In genomic region chr12:6327159-6327558, GRCh38 we compare ENCODE assay signal across 16 cellular contexts. TPM values are rescaled to one million over a fixed set of nuclear protein-coding genes. Genes with fewer than 3 reads are reported as not detected.
DNase-seq lines count a peak whose midpoint lies in the region; ATAC-seq and TF ChIP-seq lines count a peak whose summit lies in the region.
"Had no signal": no experiment of that assay in that cellular context is flagged by ENCODE, and none has a peak within 500 bp of the region (broad histone marks: within the 10 kb centered on the region; RNA-seq: fewer than 3 reads in every experiment).

No MANE protein-coding gene starts in this region.

- peaks cover 63% of the 10 kb centered on the region for H4K20me1 ChIP-seq in BLaER1

- in situ Hi-C loops in GM13976 (cut with MboI; ENCODE audit: low sequenced_read_pairs, unreplicated experiment), result no loop called here

- peaks cover 99% of the 10 kb centered on the region for H3K4me1 ChIP-seq in BLaER1

- no peaks in the 10 kb centered on the region for H3K9me3 ChIP-seq in BLaER1

- H3K27ac ChIP-seq in BLaER1, result no peak overlapping the region
- peak overlapping the region; percentile 42 for H3K27ac ChIP-seq in RWPE1
- H3K27ac ChIP-seq in skin epidermis, result peak overlapping the region in 13 of 21 experiments; percentile 3 to 78 (median 50)
- H3K27ac ChIP-seq: C4-2B had no signal

- POLR2A ChIA-PET in RWPE1 (lab: Yijun Ruan, JAX; ENCODE audit: low non-redundant PET), result no interaction called here

- no peaks in the 10 kb centered on the region for H3K27me3 Mint-ChIP-seq in activated T-helper 2 cell treated with anti-CD3 and anti-CD28 coated beads, Interferon-gamma antibody, Interleukin-2, Interleukin-4, amounts not matched to agents 10 μg/mL and 5 μg/mL and 100 μg/mL, durations not matched to agents 14 hours and 24 hours and 36 hours (ENCODE audit: low read depth)

- intact Hi-C loops in left colon (cut with DNase I, micrococcal nuclease), result loop anchor here in 1 of 2 donors (10.0 kb wide), 1 partner anchor 138 kb away; no protein-coding TSS in a partner anchor
- intact Hi-C loops in activated T-helper 2 cell treated with anti-CD3 and anti-CD28 coated beads, Interferon-gamma antibody, Interleukin-2, Interleukin-4, amounts not matched to agents 10 μg/mL and 5 μg/mL and 100 μg/mL, durations not matched to agents 14 hours and 24 hours and 36 hours (cut with micrococcal nuclease), result no loop called here

- peaks cover 30% of the 10 kb centered on the region for H3K36me3 Mint-ChIP-seq in activated T-helper 2 cell treated with anti-CD3 and anti-CD28 coated beads, Interferon-gamma antibody, Interleukin-2, Interleukin-4, amounts not matched to agents 10 μg/mL and 5 μg/mL and 100 μg/mL, durations not matched to agents 14 hours and 24 hours and 36 hours (ENCODE audit: low read depth)

- TF ChIP-seq POLR2A in GM18505 (IDR thresholded peaks at IDR 0.05; ENCODE audit: borderline replicate concordance, extremely low read depth, insufficient read depth, insufficient read length), result no peak

- no peaks in the 10 kb centered on the region for H3K9me3 Mint-ChIP-seq in activated T-helper 2 cell treated with anti-CD3 and anti-CD28 coated beads, Interferon-gamma antibody, Interleukin-2, Interleukin-4, amounts not matched to agents 10 μg/mL and 5 μg/mL and 100 μg/mL, durations not matched to agents 14 hours and 24 hours and 36 hours

- peak overlapping the region; percentile 70 for H3K4me2 ChIP-seq in BLaER1

- H3K36me3 ChIP-seq in BLaER1, result peaks cover 52% of the 10 kb centered on the region

- H3K4me1 Mint-ChIP-seq in activated T-helper 2 cell treated with anti-CD3 and anti-CD28 coated beads, Interferon-gamma antibody, Interleukin-2, Interleukin-4, amounts not matched to agents 10 μg/mL and 5 μg/mL and 100 μg/mL, durations not matched to agents 14 hours and 24 hours and 36 hours (ENCODE audit: low read depth), result peaks cover 15% of the 10 kb centered on the region

- no peak overlapping the region for H3K27ac Mint-ChIP-seq in activated T-helper 2 cell treated with anti-CD3 and anti-CD28 coated beads, Interferon-gamma antibody, Interleukin-2, Interleukin-4, amounts not matched to agents 10 μg/mL and 5 μg/mL and 100 μg/mL, durations not matched to agents 14 hours and 24 hours and 36 hours

- no peak for TF ChIP-seq CTCF in RWPE1 (conservative IDR thresholded peaks at IDR 0.05; ENCODE audit: low read depth)
- no peak for TF ChIP-seq CTCF in GM13976 (IDR thresholded peaks at IDR 0.05; ENCODE audit: borderline replicate concordance, control extremely low read depth, extremely low read depth, insufficient read depth, missing control alignments)

- ATAC-seq in left colon, result peak; percentile 2
- ATAC-seq in GM18505 (IDR thresholded peaks at IDR 0.05; ENCODE audit: unreplicated experiment), result no peak

- CTCF ChIA-PET in RWPE1 (lab: Yijun Ruan, JAX), result interaction anchor here (0.8 to 1.0 kb wide), 2 partner anchors 8 to 47 kb away, joined by 3 to 4 read pairs; no protein-coding TSS in a partner anchor

- H3K4me3 ChIP-seq in BLaER1 (no peak overlapping the region), skin epidermis (no peak overlapping the region)

- no peak overlapping the region for H3K4me3 Mint-ChIP-seq in activated T-helper 2 cell treated with anti-CD3 and anti-CD28 coated beads, Interferon-gamma antibody, Interleukin-2, Interleukin-4, amounts not matched to agents 10 μg/mL and 5 μg/mL and 100 μg/mL, durations not matched to agents 14 hours and 24 hours and 36 hours (ENCODE audit: low read depth)

- H3K27me3 ChIP-seq in BLaER1, result no peaks in the 10 kb centered on the region

- H3K9ac ChIP-seq in BLaER1, result no peak overlapping the region

- no peak for DNase-seq in RWPE1 (ENCODE audit: low spot score)
- DNase-seq in left colon, result no peak
- no peak for DNase-seq in activated T-helper 2 cell treated with anti-CD3 and anti-CD28 coated beads, Interferon-gamma antibody, Interleukin-2, Interleukin-4, amounts not matched to agents 10 μg/mL and 5 μg/mL and 100 μg/mL, durations not matched to agents 14 hours and 24 hours and 36 hours (ENCODE audit: low spot score)
- no peak for DNase-seq in GM13976 (ENCODE audit: low spot score)
- DNase-seq in epidermal melanocyte (ENCODE audit: insufficient read length, low spot score), result no peak
- DNase-seq: effector memory CD4-positive, alpha-beta T cell; EL; glutamatergic neuron; NCI-H2029 treated with DMSO at 0.1 percent for 48 hours; SHP77 treated with DMSO at 0.1 percent for 48 hours; T-helper 9 cell had no signal

RNA-seq across cellular contexts. Expression of gene TNFRSF1A, which starts 14.7 kb away (rescaled TPM):
- total RNA-seq in left colon, result 100 to 1,000 TPM; 140 to 170 TPM
- 37.6 TPM in 2 replicates for total RNA-seq in activated T-helper 2 cell treated with anti-CD3 and anti-CD28 coated beads, Interferon-gamma antibody, Interleukin-2, Interleukin-4, amounts not matched to agents 10 μg/mL and 5 μg/mL and 100 μg/mL, durations not matched to agents 14 hours and 24 hours and 36 hours

RNA-seq across cellular contexts. Expression of gene PLEKHG6, which starts 16.7 kb away (rescaled TPM):
- 100 to 1,000 TPM; 140 to 147 TPM for total RNA-seq in left colon
- not detected in 2 replicates for total RNA-seq in activated T-helper 2 cell treated with anti-CD3 and anti-CD28 coated beads, Interferon-gamma antibody, Interleukin-2, Interleukin-4, amounts not matched to agents 10 μg/mL and 5 μg/mL and 100 μg/mL, durations not matched to agents 14 hours and 24 hours and 36 hours
- total RNA-seq: LHCN-M2 had no signal

RNA-seq across cellular contexts. Expression of gene SCNN1A, which starts 48.2 kb away (rescaled TPM):
- total RNA-seq in left colon, result 100 to 1,000 TPM; 289 to 459 TPM
- total RNA-seq in activated T-helper 2 cell treated with anti-CD3 and anti-CD28 coated beads, Interferon-gamma antibody, Interleukin-2, Interleukin-4, amounts not matched to agents 10 μg/mL and 5 μg/mL and 100 μg/mL, durations not matched to agents 14 hours and 24 hours and 36 hours, result not detected in 2 replicates

RNA-seq across cellular contexts. Expression of gene LTBR, which starts 56.8 kb away (rescaled TPM):
- 100 to 1,000 TPM; 120 to 129 TPM for total RNA-seq in left colon
- 0.32 and 0.50 TPM in 2 replicates for total RNA-seq in activated T-helper 2 cell treated with anti-CD3 and anti-CD28 coated beads, Interferon-gamma antibody, Interleukin-2, Interleukin-4, amounts not matched to agents 10 μg/mL and 5 μg/mL and 100 μg/mL, durations not matched to agents 14 hours and 24 hours and 36 hours

Comparison
In these comparisons a context has a peak if more than half of its experiments do, and no peak if none do; other contexts are left out.
1. RNA of gene PLEKHG6, which starts 16.7 kb away (total RNA-seq): 140 to 147 TPM in left colon; not detected in activated T-helper 2 cell treated with anti-CD3 and anti-CD28 coated beads, Interferon-gamma antibody, Interleukin-2, Interleukin-4, amounts not matched to agents 10 μg/mL and 5 μg/mL and 100 μg/mL, durations not matched to agents 14 hours and 24 hours and 36 hours; every median in the first group is over 100 times any median in the second.
2. RNA of gene SCNN1A, which starts 48.2 kb away (total RNA-seq): 289 to 459 TPM in left colon; not detected in activated T-helper 2 cell treated with anti-CD3 and anti-CD28 coated beads, Interferon-gamma antibody, Interleukin-2, Interleukin-4, amounts not matched to agents 10 μg/mL and 5 μg/mL and 100 μg/mL, durations not matched to agents 14 hours and 24 hours and 36 hours; every median in the first group is over 100 times any median in the second.